Comparison of ENCODE assay signal across 33 cellular contexts in genomic region chr3:46269556-46269955, GRCh38. TPM values are rescaled to one million over a fixed set of nuclear protein-coding genes. Genes with fewer than 3 reads are reported as not detected.
DNase-seq lines count a peak whose midpoint lies in the region; ATAC-seq and TF ChIP-seq lines count a peak whose summit lies in the region.
"Had no signal": no experiment of that assay in that cellular context is flagged by ENCODE, and none has a peak within 500 bp of the region (broad histone marks: within the 10 kb centered on the region; RNA-seq: fewer than 3 reads in every experiment).

No MANE protein-coding gene starts in this region.

- no peaks in the 10 kb centered on the region for H3K9me3 ChIP-seq in naive thymus-derived CD4-positive, alpha-beta T cell (ENCODE audit: control insufficient read depth in 2 of 3, low read length in 3 of 3)
- H3K9me3 ChIP-seq: heart right ventricle, lower lobe of right lung, pancreas, SK-N-SH, spleen, suprapubic skin, upper lobe of right lung had no signal

- H3K4me1 Mint-ChIP-seq in activated CD4-positive, alpha-beta memory T cell treated with anti-CD3 and anti-CD28 coated beads, Interleukin-2, amount 10 ng/mL, durations not matched to agents 7 days and 5 days: peaks cover 38% of the 10 kb centered on the region
- peaks cover 18% of the 10 kb centered on the region for H3K4me1 Mint-ChIP-seq in activated CD4-positive, alpha-beta memory T cell treated with anti-CD3 and anti-CD28 coated beads for 36 hours (ENCODE audit: low read depth)
- peaks cover 22% of the 10 kb centered on the region for H3K4me1 Mint-ChIP-seq in T-helper 2 cell treated with Interferon-gamma antibody and Interleukin-4, amounts not matched to agents 5 μg/mL and 100 μg/mL, for 36 hours (ENCODE audit: low read depth)
- H3K4me1 Mint-ChIP-seq in naive thymus-derived CD4-positive, alpha-beta T cell: peaks cover 0 to 38% (median 0%) of the 10 kb centered on the region in 7 donors
- H3K4me1 Mint-ChIP-seq: endodermal cell had no signal

- ATAC-seq in naive thymus-derived CD4-positive, alpha-beta T cell: peak; percentile 47
- ATAC-seq in GM19467 (IDR thresholded peaks at IDR 0.05; ENCODE audit: unreplicated experiment): no peak
- ATAC-seq in GM21717 (IDR thresholded peaks at IDR 0.05; ENCODE audit: unreplicated experiment): no peak
- ATAC-seq: esophagus mucosa, heart right ventricle, pancreas, right cardiac atrium, upper lobe of right lung had no signal

- CTCF ChIA-PET in activated CD4-positive, alpha-beta memory T cell treated with anti-CD3 and anti-CD28 coated beads, Interleukin-2, amount 10 ng/mL, durations not matched to agents 7 days and 5 days (lab: Charles Lee): interaction anchor here (0.7 to 4.5 kb wide), 5 partner anchors 30 to 192 kb away, joined by 3 to 36 read pairs (median 5); partner anchors contain the start of gene CCR5
- CTCF ChIA-PET in activated CD4-positive, alpha-beta memory T cell treated with anti-CD3 and anti-CD28 coated beads for 36 hours (lab: Charles Lee): interaction anchor here (0.7 to 1.8 kb wide), 7 partner anchors 30 to 103 kb away, joined by 3 to 12 read pairs (median 4); partner anchors contain the start of genes CCR2 and CCR5
- CTCF ChIA-PET in naive thymus-derived CD4-positive, alpha-beta T cell (lab: Charles Lee): no interaction called here

- H3K36me3 ChIP-seq in naive thymus-derived CD4-positive, alpha-beta T cell (ENCODE audit: control insufficient read depth in 2 of 3, insufficient read depth in 3 of 3, low read length in 3 of 3): no peaks in the 10 kb centered on the region
- H3K36me3 ChIP-seq: heart right ventricle, lower lobe of right lung, pancreas, spleen, suprapubic skin, upper lobe of right lung, WERI-Rb-1 had no signal

- peaks cover 33% of the 10 kb centered on the region for H3K36me3 Mint-ChIP-seq in activated CD4-positive, alpha-beta memory T cell treated with anti-CD3 and anti-CD28 coated beads, Interleukin-2, amount 10 ng/mL, durations not matched to agents 7 days and 5 days (ENCODE audit: low read depth)
- no peaks in the 10 kb centered on the region for H3K36me3 Mint-ChIP-seq in activated CD4-positive, alpha-beta memory T cell treated with anti-CD3 and anti-CD28 coated beads for 36 hours
- H3K36me3 Mint-ChIP-seq in T-helper 2 cell treated with Interferon-gamma antibody and Interleukin-4, amounts not matched to agents 5 μg/mL and 100 μg/mL, for 36 hours (ENCODE audit: low read depth): peaks cover 5% of the 10 kb centered on the region
- H3K36me3 Mint-ChIP-seq in naive thymus-derived CD4-positive, alpha-beta T cell: peaks cover 0 to 26% (median 0%) of the 10 kb centered on the region in 5 donors

- no peak overlapping the region for H3K4me3 Mint-ChIP-seq in activated CD4-positive, alpha-beta memory T cell treated with anti-CD3 and anti-CD28 coated beads, Interleukin-2, amount 10 ng/mL, durations not matched to agents 7 days and 5 days
- no peak overlapping the region for H3K4me3 Mint-ChIP-seq in activated CD4-positive, alpha-beta memory T cell treated with anti-CD3 and anti-CD28 coated beads for 36 hours
- H3K4me3 Mint-ChIP-seq in T-helper 2 cell treated with Interferon-gamma antibody and Interleukin-4, amounts not matched to agents 5 μg/mL and 100 μg/mL, for 36 hours: peak overlapping the region; percentile 19
- H3K4me3 Mint-ChIP-seq in naive thymus-derived CD4-positive, alpha-beta T cell: peak overlapping the region in 1 of 10 donors; percentile 41
- H3K4me3 Mint-ChIP-seq: activated naive CD8-positive, alpha-beta T cell; endodermal cell had no signal

- H3K9me3 Mint-ChIP-seq in activated CD4-positive, alpha-beta memory T cell treated with anti-CD3 and anti-CD28 coated beads, Interleukin-2, amount 10 ng/mL, durations not matched to agents 7 days and 5 days: no peaks in the 10 kb centered on the region
- no peaks in the 10 kb centered on the region for H3K9me3 Mint-ChIP-seq in activated CD4-positive, alpha-beta memory T cell treated with anti-CD3 and anti-CD28 coated beads for 36 hours
- H3K9me3 Mint-ChIP-seq in T-helper 2 cell treated with Interferon-gamma antibody and Interleukin-4, amounts not matched to agents 5 μg/mL and 100 μg/mL, for 36 hours: peaks cover 2% of the 10 kb centered on the region
- H3K9me3 Mint-ChIP-seq in naive thymus-derived CD4-positive, alpha-beta T cell: peaks cover 0 to 10% (median 0%) of the 10 kb centered on the region in 11 donors

- no peak for TF ChIP-seq CTCF in GM12865 (IDR thresholded peaks at IDR 0.05; ENCODE audit: insufficient read depth, low read depth, low read length, missing control alignments)

- peaks cover 0 to 19% of the 10 kb centered on the region in 2 donors for H3K4me1 ChIP-seq in naive thymus-derived CD4-positive, alpha-beta T cell (ENCODE audit: control insufficient read depth in 2 of 2, insufficient read depth in 2 of 2, low read length in 2 of 2)
- H3K4me1 ChIP-seq: heart right ventricle, lower lobe of right lung, pancreas, spleen, suprapubic skin, upper lobe of right lung had no signal

- peak overlapping the region; percentile 65 for H3K27ac Mint-ChIP-seq in activated CD4-positive, alpha-beta memory T cell treated with anti-CD3 and anti-CD28 coated beads, Interleukin-2, amount 10 ng/mL, durations not matched to agents 7 days and 5 days
- H3K27ac Mint-ChIP-seq in activated CD4-positive, alpha-beta memory T cell treated with anti-CD3 and anti-CD28 coated beads for 36 hours: no peak overlapping the region
- H3K27ac Mint-ChIP-seq in T-helper 2 cell treated with Interferon-gamma antibody and Interleukin-4, amounts not matched to agents 5 μg/mL and 100 μg/mL, for 36 hours: peak overlapping the region; percentile 53
- H3K27ac Mint-ChIP-seq in naive thymus-derived CD4-positive, alpha-beta T cell: peak overlapping the region in 1 of 9 donors; percentile 53
- H3K27ac Mint-ChIP-seq: activated naive CD8-positive, alpha-beta T cell; endodermal cell had no signal

- POLR2A ChIA-PET in activated CD4-positive, alpha-beta memory T cell treated with anti-CD3 and anti-CD28 coated beads, Interleukin-2, amount 10 ng/mL, durations not matched to agents 7 days and 5 days (lab: Charles Lee): interaction anchor here (0.6 to 5.7 kb wide), 15 partner anchors 10 to 100 kb away, joined by 3 to 60 read pairs (median 5); partner anchors contain the start of genes CCR1, CCR2, CCR3 and CCR5
- POLR2A ChIA-PET in activated CD4-positive, alpha-beta memory T cell treated with anti-CD3 and anti-CD28 coated beads for 36 hours (lab: Charles Lee): interaction anchor here (0.7 to 1.8 kb wide), 9 partner anchors 11 to 181 kb away, joined by 3 to 19 read pairs (median 6); partner anchors contain the start of gene CCR5
- POLR2A ChIA-PET in naive thymus-derived CD4-positive, alpha-beta T cell (lab: Charles Lee): no interaction called here

- no peak for DNase-seq in activated CD4-positive, alpha-beta memory T cell treated with anti-CD3 and anti-CD28 coated beads, Interleukin-2, amount 10 ng/mL, durations not matched to agents 7 days and 5 days
- DNase-seq in activated CD4-positive, alpha-beta memory T cell treated with anti-CD3 and anti-CD28 coated beads for 36 hours: no peak
- DNase-seq in GM12865 (ENCODE audit: low read depth) (peak; percentile 41), SIG-M5 (lab: John Stamatoyannopoulos, UW) (no peak)
- peak; percentile 37 for DNase-seq in T-helper 2 cell treated with Interferon-gamma antibody and Interleukin-4, amounts not matched to agents 5 μg/mL and 100 μg/mL, for 36 hours (ENCODE audit: low spot score)
- no peak for DNase-seq in naive thymus-derived CD4-positive, alpha-beta T cell
- DNase-seq: activated CD8-positive, alpha-beta memory T cell treated with anti-CD3 and anti-CD28 coated beads for 24 hours; endodermal cell; foreskin melanocyte; HCEC 1CT; heart right ventricle; KG1; lower lobe of right lung; MM.1S; NCI-H1417 treated with DMSO at 0.1 percent for 48 hours; NCI-H2081; NCI-H774; pancreas; right cardiac atrium; SK-N-SH; spleen; upper lobe of right lung; WERI-Rb-1 had no signal

- no peaks in the 10 kb centered on the region for H3K27me3 ChIP-seq in naive thymus-derived CD4-positive, alpha-beta T cell (ENCODE audit: control insufficient read depth in 2 of 2, insufficient read depth in 2 of 2, low read length in 2 of 2)
- H3K27me3 ChIP-seq: pancreas, spleen, upper lobe of right lung had no signal

- no peak overlapping the region for H3K4me3 ChIP-seq in GM12865 (ENCODE audit: low read depth, low read length)
- no peak overlapping the region for H3K4me3 ChIP-seq in naive thymus-derived CD4-positive, alpha-beta T cell (ENCODE audit: low read length)
- H3K4me3 ChIP-seq: heart right ventricle, lower lobe of right lung, pancreas, spleen, suprapubic skin, upper lobe of right lung had no signal

- H3K27ac ChIP-seq in naive thymus-derived CD4-positive, alpha-beta T cell (ENCODE audit: low read depth, low read length): no peak overlapping the region
- H3K27ac ChIP-seq: heart right ventricle, lower lobe of right lung, pancreas, suprapubic skin, upper lobe of right lung, WERI-Rb-1 had no signal

- H3K27me3 Mint-ChIP-seq in activated CD4-positive, alpha-beta memory T cell treated with anti-CD3 and anti-CD28 coated beads, Interleukin-2, amount 10 ng/mL, durations not matched to agents 7 days and 5 days: peaks cover 43% of the 10 kb centered on the region
- H3K27me3 Mint-ChIP-seq in activated CD4-positive, alpha-beta memory T cell treated with anti-CD3 and anti-CD28 coated beads for 36 hours: peaks cover 36% of the 10 kb centered on the region
- peaks cover 73% of the 10 kb centered on the region for H3K27me3 Mint-ChIP-seq in T-helper 2 cell treated with Interferon-gamma antibody and Interleukin-4, amounts not matched to agents 5 μg/mL and 100 μg/mL, for 36 hours (ENCODE audit: low read depth)
- peaks cover 0 to 52% (median 4%) of the 10 kb centered on the region in 5 donors for H3K27me3 Mint-ChIP-seq in naive thymus-derived CD4-positive, alpha-beta T cell

- intact Hi-C loops in activated CD4-positive, alpha-beta memory T cell treated with anti-CD3 and anti-CD28 coated beads for 36 hours (cut with micrococcal nuclease): loop anchor here (1.0 to 10.0 kb wide), 4 partner anchors 25 to 405 kb away; partner anchors contain the start of gene CCR1
- intact Hi-C loops in naive thymus-derived CD4-positive, alpha-beta T cell (cut with micrococcal nuclease): no loop called here

RNA-seq across cellular contexts. Expression of gene CCR3, which starts 27.3 kb away (rescaled TPM):
- 1 to 10 TPM; 1.2 to 1.9 TPM for total RNA-seq in activated CD4-positive, alpha-beta memory T cell treated with anti-CD3 and anti-CD28 coated beads, Interleukin-2, amount 10 ng/mL, durations not matched to agents 7 days and 5 days
- total RNA-seq in activated CD4-positive, alpha-beta memory T cell treated with anti-CD3 and anti-CD28 coated beads for 36 hours: not detected
- total RNA-seq in naive thymus-derived CD4-positive, alpha-beta T cell: 1 to 10 TPM in 2 of 5 experiments, under 1 TPM in 1, not detected in 2; 0.17 to 7.4 (median 2.4) TPM
- polyA plus RNA-seq in naive thymus-derived CD4-positive, alpha-beta T cell: not detected
- total RNA-seq: A673, astrocyte, cardiac septum, endodermal cell, esophagus mucosa, lower lobe of right lung, OCI-LY7, right cardiac atrium had no signal
- polyA plus RNA-seq: heart right ventricle, neural cell, pancreas, right cardiac atrium, SK-N-SH had no signal

Comparison
In these comparisons a context has a peak if more than half of its experiments do, and no peak if none do; other contexts are left out.
1. DNase-seq: peak in GM12865 (single experiment) and T-helper 2 cell treated with Interferon-gamma antibody and Interleukin-4, amounts not matched to agents 5 μg/mL and 100 μg/mL, for 36 hours (single experiment); none in activated CD4-positive, alpha-beta memory T cell treated with anti-CD3 and anti-CD28 coated beads, Interleukin-2, amount 10 ng/mL, durations not matched to agents 7 days and 5 days (single experiment), activated CD4-positive, alpha-beta memory T cell treated with anti-CD3 and anti-CD28 coated beads for 36 hours (single experiment), naive thymus-derived CD4-positive, alpha-beta T cell (0 of 9) and SIG-M5 (single experiment).